ENCODE assay signal across 8 cellular contexts in genomic region chr15:57591822-57592367, GRCh38. TPM values are rescaled to one million over a fixed set of nuclear protein-coding genes. Genes with fewer than 3 reads are reported as not detected.
DNase-seq lines count a peak whose midpoint lies in the region; FAIRE-seq and TF ChIP-seq lines count a peak whose summit lies in the region.

Gene MYZAP, plus strand, starts transcription at chr15:57591904. Its CDS starts 131 bp downstream, at chr15:57592035.

- CTCF ChIA-PET in SK-N-SH (lab: Yijun Ruan, JAX), result interaction anchor here (1.1 to 2.6 kb wide), 2 partner anchors 32 to 591 kb away, joined by 3 to 8 read pairs; no protein-coding TSS in a partner anchor

- H3K4me2 ChIP-seq in SK-N-SH, result peak within 1 kb of the TSS; percentile 71; the same call in 1 of the 2 replicates

- FAIRE-seq in small intestine (lab: Jason Lieb, UNC), result no peak

- H3K27ac ChIP-seq in SK-N-SH (ENCODE audit: low read depth in 2 of 2, low read length in 1 of 2) (no peak within 1 kb of the TSS), small intestine (ENCODE audit: low read depth in 1 of 2, low read length in 1 of 2) (peak within 1 kb of the TSS; percentile 61 to 87)

- no peak for TF ChIP-seq EP300 in SK-N-SH (IDR thresholded peaks at IDR 0.05; ENCODE audit: borderline replicate concordance in 1 of 2, low read depth in 1 of 2, low read length in 1 of 2)

- H3K79me2 ChIP-seq in SK-N-SH (ENCODE audit: insufficient read depth), result no peaks in the 10 kb centered on the region

- H3K36me3 ChIP-seq in ES-I3 (ENCODE audit: insufficient read depth, low read length) (no peaks in the 10 kb centered on the region), SK-N-SH (replicated peaks in 1 of 2; ENCODE audit: control insufficient read depth in 1 of 2, insufficient read depth in 2 of 2, low read length in 1 of 2) (no peaks in the 10 kb centered on the region), iPS-15b (ENCODE audit: control insufficient read depth, insufficient read depth, low read length) (no peaks in the 10 kb centered on the region), small intestine (ENCODE audit: control insufficient read depth in 2 of 2, insufficient read depth in 2 of 2, low read length in 2 of 2) (no peaks in the 10 kb centered on the region)

- H3K9ac ChIP-seq in ES-I3 (ENCODE audit: low read depth, low read length), result peak within 1 kb of the TSS; percentile 51; the same call in 1 of the 2 replicates
- no peak within 1 kb of the TSS for H3K9ac ChIP-seq in SK-N-SH
- no peak within 1 kb of the TSS for H3K9ac ChIP-seq in iPS-15b (ENCODE audit: low read depth, low read length)

- H3F3A ChIP-seq in SK-N-SH (replicated peaks; ENCODE audit: insufficient read depth), result no peaks in the 10 kb centered on the region

- no peak for TF ChIP-seq CTCF in SK-N-SH (IDR thresholded peaks at IDR 0.05)
- TF ChIP-seq CTCF in astrocyte of the cerebellum (IDR thresholded peaks at IDR 0.05; ENCODE audit: low read depth, low read length, missing control alignments), result no peak

- H3K4me1 ChIP-seq in ES-I3 (ENCODE audit: insufficient read depth, low read length) (peaks cover 3% of the 10 kb centered on the region; the same call in 1 of the 2 replicates), SK-N-SH (ENCODE audit: control insufficient read depth in 1 of 2, insufficient read depth in 2 of 2, low read depth in 1 of 2, low read length in 1 of 2) (peaks cover 0 to 14% of the 10 kb centered on the region in 2 experiments; a peak in 2 of 4 replicates), iPS-15b (ENCODE audit: control insufficient read depth, insufficient read depth, low read length) (no peaks in the 10 kb centered on the region), small intestine (ENCODE audit: control insufficient read depth in 2 of 2, insufficient read depth in 1 of 2, low read depth in 1 of 2, low read length in 1 of 2) (peaks cover 0 to 6% of the 10 kb centered on the region in 2 donors)

- POLR2A ChIA-PET in SK-N-SH (lab: Yijun Ruan, JAX), result no interaction called here

- H3K4me3 ChIP-seq in SK-N-SH (ENCODE audit: low read depth in 2 of 2, low read length in 1 of 2), result peak within 1 kb of the TSS; percentile 37 to 52; a peak in 3 of 4 replicates
- peak within 1 kb of the TSS; percentile 41 for H3K4me3 ChIP-seq in astrocyte of the cerebellum (ENCODE audit: low read depth, low read length)
- H3K4me3 ChIP-seq in iPS-15b (ENCODE audit: low read depth, low read length), result peak within 1 kb of the TSS; percentile 66
- peak within 1 kb of the TSS in 1 of 2 donors; percentile 88 for H3K4me3 ChIP-seq in small intestine (ENCODE audit: low read depth in 1 of 2, low read length in 2 of 2)

- H3K9me3 ChIP-seq in ES-I3 (ENCODE audit: control insufficient read depth, insufficient read depth, low read length), result no peaks in the 10 kb centered on the region
- H3K9me3 ChIP-seq in SK-N-SH, result no peaks in the 10 kb centered on the region
- no peaks in the 10 kb centered on the region for H3K9me3 ChIP-seq in iPS-15b (ENCODE audit: control insufficient read depth, insufficient read depth, low read length)
- H3K9me3 ChIP-seq in small intestine (ENCODE audit: control insufficient read depth, low read depth), result no peaks in the 10 kb centered on the region

- no peak within 1 kb of the TSS for H2AFZ ChIP-seq in SK-N-SH (ENCODE audit: low read depth)

- H3K27me3 ChIP-seq in SK-N-SH (ENCODE audit: insufficient read depth) (peaks cover 17% of the 10 kb centered on the region; the same call in 1 of the 2 replicates), iPS-15b (ENCODE audit: control insufficient read depth, insufficient read depth, low read length) (peaks cover 26% of the 10 kb centered on the region), small intestine (ENCODE audit: control insufficient read depth in 2 of 2, insufficient read depth in 2 of 2, low read length in 2 of 2) (no peaks in the 10 kb centered on the region)

- no peaks in the 10 kb centered on the region for H4K20me1 ChIP-seq in SK-N-SH (ENCODE audit: insufficient read depth)

- no peak for TF ChIP-seq RAD21 in SK-N-SH (IDR thresholded peaks at IDR 0.05; ENCODE audit: low read length)

- H3K9me2 ChIP-seq in SK-N-SH, result no peaks in the 10 kb centered on the region

- DNase-seq in SK-N-SH, result peak; percentile 89
- no peak for DNase-seq in astrocyte of the cerebellum (ENCODE audit: low read depth)
- DNase-seq in small intestine, result no peak
- DNase-seq in NCI-H1694 (lab: John Stamatoyannopoulos, UW), result no peak
- no peak for DNase-seq in occipital lobe (lab: John Stamatoyannopoulos, UW)
- no peak for DNase-seq in dedifferentiated amniotic fluid mesenchymal stem cell (ENCODE audit: extremely low spot score)

- in situ Hi-C loops in astrocyte of the cerebellum (cut with HindIII; ENCODE audit: low sequenced_read_pairs), result no loop called here

- 0% methylated on average over 12 of the region's 58 CpGs for WGBS in SK-N-SH (ENCODE audit: low lambda C conversion rate)
- WGBS in small intestine, 3 donors, result 2 to 8% (median 3%) methylated on average over 7 to 58 of the region's 58 CpGs

TF ChIP-seq in SK-N-SH, 30 proteins besides CTCF, POLR2A, EP300 and RAD21:
- no peak for TF ChIP-seq POLR2AphosphoS5 (IDR thresholded peaks at IDR 0.05; ENCODE audit: low read depth, low read length)
- TF ChIP-seq RFX5 (IDR thresholded peaks at IDR 0.05; ENCODE audit: low read length), result no peak
- no peak for TF ChIP-seq RXRA (IDR thresholded peaks at IDR 0.05; ENCODE audit: borderline replicate concordance, low read depth)
- TF ChIP-seq ZBTB33 (IDR thresholded peaks at IDR 0.05; ENCODE audit: borderline replicate concordance, low read depth), result no peak
- TF ChIP-seq TEAD4 (IDR thresholded peaks at IDR 0.05; ENCODE audit: borderline replicate concordance, insufficient read depth), result no peak
- TF ChIP-seq CHD2 (IDR thresholded peaks at IDR 0.05; ENCODE audit: low read length, partially characterized antibody), result no peak
- TF ChIP-seq JUND (IDR thresholded peaks at IDR 0.05), result no peak
TF ChIP-seq in SK-N-SH: peak in this region for 0.

RNA-seq across cellular contexts. Expression of gene MYZAP, which starts in this region (rescaled TPM):
- polyA plus RNA-seq in SK-N-SH (2012; rRNA removed), result 0.07 TPM in 1 of 2 replicates, not detected in the other
- 0.05 and 0.13 TPM in 2 replicates for polyA plus RNA-seq in SK-N-SH (2012; cell fraction: cytosol; rRNA removed)
- polyA plus RNA-seq in SK-N-SH (2012; cell fraction: nucleus; rRNA removed), result not detected in 2 replicates
- polyA plus RNA-seq in small intestine, result 10 to 100 TPM; 12.8 to 38.6 (median 31.8) TPM
- total RNA-seq in occipital lobe, result 1.1 TPM

Comparison
In these comparisons a context has a peak if more than half of its experiments do, and no peak if none do; other contexts are left out.
1. RNA of gene MYZAP (polyA plus RNA-seq): 12.8 to 38.6 TPM in small intestine; 0.05 to 0.13 TPM in SK-N-SH; every median in the first group is over 10 times any median in the second.
2. Peak in DNase-seq, H3K4me3 ChIP-seq and H3K4me2 ChIP-seq in SK-N-SH; RNA of the gene not detected or under 1 TPM.
3. H3K27ac ChIP-seq: peak in small intestine (2 of 2); none in SK-N-SH (0 of 2).